23 cellular contexts compared by ENCODE assay signal in genomic region chr1:230220907-230221306, GRCh38.
"Had no signal": no experiment of that assay in that cellular context is flagged by ENCODE, and none has a peak within 500 bp of the region (broad histone marks: within the 10 kb centered on the region; RNA-seq: fewer than 3 reads in every experiment).

No MANE protein-coding gene starts in this region.

- H3K27ac ChIP-seq: brain microvascular endothelial cell, cardiac muscle cell, Peyer's patch, RWPE1 had no signal

- H3K4me3 ChIP-seq: cardiac muscle cell, Peyer's patch had no signal

- H3K27me3 Mint-ChIP-seq: activated B cell treated with CpG ODN at 0.5 μM for 24 hours; activated CD4-positive, alpha-beta memory T cell treated with anti-CD3 and anti-CD28 coated beads for 36 hours; activated CD4-positive, alpha-beta T cell treated with anti-CD3 and anti-CD28 coated beads, Interleukin-2, amount 10 ng/mL, durations not matched to agents 7 days and 5 days had no signal

- H3K27ac Mint-ChIP-seq: activated B cell treated with CpG ODN at 0.5 μM for 24 hours; activated CD4-positive, alpha-beta memory T cell treated with anti-CD3 and anti-CD28 coated beads for 36 hours; activated CD4-positive, alpha-beta T cell treated with anti-CD3 and anti-CD28 coated beads, Interleukin-2, amount 10 ng/mL, durations not matched to agents 7 days and 5 days; activated naive CD4-positive, alpha-beta T cell treated with anti-CD3 and anti-CD28 coated beads, Interleukin-2, amount 50 U/mL, for 72 hours; T-helper 1 cell treated with Interleukin-12 subunit alpha and Interleukin-12 subunit beta and Interleukin-4 antibody, amounts not matched to agents 30 μg/mL and 1 μg/mL, for 36 hours had no signal

- H3K36me3 ChIP-seq: brain microvascular endothelial cell, cardiac muscle cell, Peyer's patch had no signal

- ATAC-seq: activated naive CD4-positive, alpha-beta T cell treated with anti-CD3 and anti-CD28 coated beads, Interleukin-2, amount 50 U/mL, for 72 hours; activated T-cell treated with anti-CD3 and anti-CD28 coated beads, Interleukin-2, amount 50 U/mL, for 4 hours had no signal

- H3K9me3 ChIP-seq: Peyer's patch had no signal

- H3K9me3 Mint-ChIP-seq: activated B cell treated with CpG ODN at 0.5 μM for 24 hours; activated CD4-positive, alpha-beta memory T cell treated with anti-CD3 and anti-CD28 coated beads for 36 hours; activated CD4-positive, alpha-beta T cell treated with anti-CD3 and anti-CD28 coated beads, Interleukin-2, amount 10 ng/mL, durations not matched to agents 7 days and 5 days; activated T-cell treated with anti-CD3 and anti-CD28 coated beads, Interleukin-2, amount 50 U/mL, for 4 hours; T-helper 1 cell treated with Interleukin-12 subunit alpha and Interleukin-12 subunit beta and Interleukin-4 antibody, amounts not matched to agents 30 μg/mL and 1 μg/mL, for 36 hours had no signal

- DNase-seq: activated B cell treated with CpG ODN at 0.5 μM for 24 hours; activated CD4-positive, alpha-beta memory T cell treated with anti-CD3 and anti-CD28 coated beads for 36 hours; activated CD4-positive, alpha-beta T cell treated with anti-CD3 and anti-CD28 coated beads, Interleukin-2, amount 10 ng/mL, durations not matched to agents 7 days and 5 days; activated CD8-positive, alpha-beta memory T cell treated with anti-CD3 and anti-CD28 coated beads for 24 hours; activated effector memory CD4-positive, alpha-beta T cell treated with anti-CD3 and anti-CD28 coated beads, Interleukin-2, amount 50 U/mL, for 16 hours; activated naive CD4-positive, alpha-beta T cell treated with Interleukin-2 at 50 U/mL for 16 hours; activated T-cell treated with anti-CD3 and anti-CD28 coated beads, Interleukin-2, amount 50 U/mL, for 4 hours; amygdala; brain microvascular endothelial cell; Karpas-422; MM.1S; NCI-H1105 treated with DMSO at 0.1 percent for 48 hours; NCI-H1436 treated with DMSO at 0.1 percent for 48 hours; NCI-H187; NCI-H2081; NCI-H446; NCI-H524; Peyer's patch; SHP77 had no signal

- H3K27me3 ChIP-seq: brain microvascular endothelial cell, cardiac muscle cell, Peyer's patch had no signal

- H3K4me3 Mint-ChIP-seq: activated B cell treated with CpG ODN at 0.5 μM for 24 hours; activated CD4-positive, alpha-beta memory T cell treated with anti-CD3 and anti-CD28 coated beads for 36 hours; activated CD4-positive, alpha-beta T cell treated with anti-CD3 and anti-CD28 coated beads, Interleukin-2, amount 10 ng/mL, durations not matched to agents 7 days and 5 days; activated T-cell treated with anti-CD3 and anti-CD28 coated beads, Interleukin-2, amount 50 U/mL, for 4 hours; T-helper 1 cell treated with Interleukin-12 subunit alpha and Interleukin-12 subunit beta and Interleukin-4 antibody, amounts not matched to agents 30 μg/mL and 1 μg/mL, for 36 hours had no signal

- H3K36me3 Mint-ChIP-seq: activated CD4-positive, alpha-beta memory T cell treated with anti-CD3 and anti-CD28 coated beads for 36 hours had no signal
